1 cellular context compared by ENCODE assay signal in genomic region chr14:23353433-23353780, GRCh38.
TF ChIP-seq lines count a peak whose summit lies in the region.

No MANE protein-coding gene starts in this region.

TF ChIP-seq in GM23338, 12 proteins besides CTCF, POLR2A, EP300 and RAD21 (continued from another document):
- no peak for TF ChIP-seq ZNF462 (CRISPR knock-in tag; IDR thresholded peaks at IDR 0.05)
- no peak for TF ChIP-seq EZH2phosphoT487 (IDR thresholded peaks at IDR 0.05; ENCODE audit: unreplicated experiment)
- TF ChIP-seq EZH2 (IDR thresholded peaks at IDR 0.05; ENCODE audit: low read depth, unreplicated experiment) = no peak
TF ChIP-seq in GM23338: peak in this region for 0.
